In genomic region chr10:118725784-118726507, GRCh38 we compare ENCODE assay signal across 12 cellular contexts. TPM values are rescaled to one million over a fixed set of nuclear protein-coding genes. Genes with fewer than 3 reads are reported as not detected.
DNase-seq lines count a peak whose midpoint lies in the region; ATAC-seq, FAIRE-seq and TF ChIP-seq lines count a peak whose summit lies in the region.
"Had no signal": no experiment of that assay in that cellular context is flagged by ENCODE, and none has a peak within 500 bp of the region (broad histone marks: within the 10 kb centered on the region; RNA-seq: fewer than 3 reads in every experiment).

No MANE protein-coding gene starts in this region.

- no peak overlapping the region for H3K4me3 ChIP-seq in A549

- no peak overlapping the region for H3K4me2 ChIP-seq in A549

- WGBS in A549 (ENCODE audit: missing lambda C conversion rate) = 75% methylated on average over 5 of the region's 5 CpGs

- H3K4me1 ChIP-seq in A549 = peaks cover 28% of the 10 kb centered on the region
- H3K4me1 ChIP-seq in foreskin keratinocyte = no peaks in the 10 kb centered on the region

- TF ChIP-seq EP300 in A549 (IDR thresholded peaks at IDR 0.05) = no peak

- no peaks in the 10 kb centered on the region for H3K27me3 ChIP-seq in foreskin keratinocyte

- H3K27ac ChIP-seq in A549 (no peak overlapping the region), foreskin keratinocyte (no peak overlapping the region)

- TF ChIP-seq CTCF in A549 (IDR thresholded peaks at IDR 0.05) (no peak), foreskin keratinocyte (conservative IDR thresholded peaks at IDR 0.05) (no peak)

- no peaks in the 10 kb centered on the region for H3K9me3 ChIP-seq in A549

- no peak for TF ChIP-seq POLR2A in A549 (IDR thresholded peaks at IDR 0.05; ENCODE audit: low read length)

- ATAC-seq in A549 (no peak), left lobe of liver (peak; percentile 26), GM18868 (IDR thresholded peaks at IDR 0.05; ENCODE audit: unreplicated experiment) (no peak), foreskin keratinocyte (no peak), GM21528 (IDR thresholded peaks at IDR 0.05; ENCODE audit: low FRiP score, unreplicated experiment) (no peak)

- CTCF ChIA-PET in A549 (lab: Yijun Ruan, JAX) = interaction anchor here (1.1 to 2.3 kb wide), 2 partner anchors 142 to 158 kb away, joined by 3 to 9 read pairs; no protein-coding TSS in a partner anchor

- TF ChIP-seq RAD21 in A549 (conservative IDR thresholded peaks at IDR 0.05 in 1 of 2, IDR thresholded peaks at IDR 0.05 in 1 of 2) = no peak

- DNase-seq in A549 (ENCODE audit: low read depth in 1 of 2, low spot score in 1 of 2) (no peak), HCEC 1CT (peak; percentile 67), dedifferentiated amniotic fluid mesenchymal stem cell (ENCODE audit: extremely low spot score) (peak; percentile 23), left lobe of liver (ENCODE audit: low spot score) (no peak), foreskin keratinocyte (no peak), activated T-cell treated with anti-CD3 and anti-CD28 coated beads for 4 hours (no peak)
- DNase-seq: activated CD4-positive, alpha-beta T cell treated with anti-CD3 and anti-CD28 coated beads for 1 hour; CD4-positive, alpha-beta T cell; effector memory CD4-positive, alpha-beta T cell; NCI-H187 had no signal

- peak; percentile 23 for FAIRE-seq in A549 (lab: Jason Lieb, UNC)

- POLR2A ChIA-PET in A549 (lab: Yijun Ruan, JAX) = no interaction called here

TF ChIP-seq in A549, 52 proteins besides CTCF, POLR2A, EP300 and RAD21:
- TF ChIP-seq ATOH8 (CRISPR knock-in tag; IDR thresholded peaks at IDR 0.05; ENCODE audit: low read depth) = no peak
- no peak for TF ChIP-seq RNF2 (IDR thresholded peaks at IDR 0.05; ENCODE audit: borderline replicate concordance, low read depth)
- no peak for TF ChIP-seq BHLHE40 (IDR thresholded peaks at IDR 0.05; ENCODE audit: low read depth, low read length)
- TF ChIP-seq, protein P1, sequence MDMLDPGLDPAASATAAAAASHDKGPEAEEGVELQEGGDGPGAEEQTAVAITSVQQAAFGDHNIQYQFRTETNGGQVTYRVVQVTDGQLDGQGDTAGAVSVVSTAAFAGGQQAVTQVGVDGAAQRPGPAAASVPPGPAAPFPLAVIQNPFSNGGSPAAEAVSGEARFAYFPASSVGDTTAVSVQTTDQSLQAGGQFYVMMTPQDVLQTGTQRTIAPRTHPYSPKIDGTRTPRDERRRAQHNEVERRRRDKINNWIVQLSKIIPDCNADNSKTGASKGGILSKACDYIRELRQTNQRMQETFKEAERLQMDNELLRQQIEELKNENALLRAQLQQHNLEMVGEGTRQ (IDR thresholded peaks at IDR 0.05) = no peak
- no peak for TF ChIP-seq JUN (IDR thresholded peaks at IDR 0.05)
- no peak for TF ChIP-seq FOSL2 (IDR thresholded peaks at IDR 0.05)
- TF ChIP-seq FOSL2 (CRISPR knock-in tag; IDR thresholded peaks at IDR 0.05) = no peak
- no peak for TF ChIP-seq MYC (IDR thresholded peaks at IDR 0.05; ENCODE audit: borderline replicate concordance, low read length)
- no peak for TF ChIP-seq HEYL (CRISPR knock-in tag; IDR thresholded peaks at IDR 0.05)
- TF ChIP-seq TFCP2L1 (CRISPR knock-in tag; IDR thresholded peaks at IDR 0.05) = no peak
- TF ChIP-seq EHF (CRISPR knock-in tag; IDR thresholded peaks at IDR 0.05) = no peak
- no peak for TF ChIP-seq KDM1A (IDR thresholded peaks at IDR 0.05; ENCODE audit: low read depth)
- no peak for TF ChIP-seq RARB (CRISPR knock-in tag; IDR thresholded peaks at IDR 0.05)
- TF ChIP-seq MAFK (IDR thresholded peaks at IDR 0.05; ENCODE audit: partially characterized antibody) = no peak
- no peak for TF ChIP-seq REST (IDR thresholded peaks at IDR 0.05)
- TF ChIP-seq JUNB (IDR thresholded peaks at IDR 0.05) = no peak
- TF ChIP-seq CHD4 (IDR thresholded peaks at IDR 0.05; ENCODE audit: borderline replicate concordance) = no peak
- TF ChIP-seq ZNF302 (CRISPR knock-in tag; IDR thresholded peaks at IDR 0.05) = no peak
- TF ChIP-seq TP53 (CRISPR knock-in tag; IDR thresholded peaks at IDR 0.05) = no peak
TF ChIP-seq in A549: peak in this region for 0.

RNA-seq across cellular contexts. Expression of gene CACUL1, which starts 28.8 kb away (rescaled TPM):
- polyA plus RNA-seq in A549 (2011; rRNA removed) = 14.3 and 15.6 TPM in 2 replicates
- 2.6 and 3.2 TPM in 2 replicates for polyA plus RNA-seq in A549 (2012; cell fraction: cytosol; rRNA removed)
- polyA plus RNA-seq in A549 (2012; cell fraction: nucleus; rRNA removed) = 2.2 and 3.1 TPM in 2 replicates
- polyA plus RNA-seq in A549 (2017; fragmentation: RNase III; extraction: RNeasy Plus Mini Kit Qiagen cat#74134 plus additional on column Dnase treatment) = 8.7 to 10.7 TPM (median 9.3 TPM) in 3 replicates
- 13.5 and 17.5 TPM in 2 replicates for polyA minus RNA-seq in A549 (2011; rRNA and poly(A)+ RNA removed)
- total RNA-seq in left lobe of liver = 16.1 TPM
- 33.2 and 36.4 TPM in 2 replicates for total RNA-seq in foreskin keratinocyte
- polyA plus RNA-seq in foreskin keratinocyte = 6.9 and 7.2 TPM in 2 replicates

Comparison
In these comparisons a context has a peak if more than half of its experiments do, and no peak if none do; other contexts are left out.
1. DNase-seq: peak in HCEC 1CT (single experiment) and dedifferentiated amniotic fluid mesenchymal stem cell (single experiment); none in A549 (0 of 2), left lobe of liver (single experiment), foreskin keratinocyte (0 of 2) and activated T-cell treated with anti-CD3 and anti-CD28 coated beads for 4 hours (single experiment).